ENCODE assay signal across 8 cellular contexts in the genomic region with DNA sequence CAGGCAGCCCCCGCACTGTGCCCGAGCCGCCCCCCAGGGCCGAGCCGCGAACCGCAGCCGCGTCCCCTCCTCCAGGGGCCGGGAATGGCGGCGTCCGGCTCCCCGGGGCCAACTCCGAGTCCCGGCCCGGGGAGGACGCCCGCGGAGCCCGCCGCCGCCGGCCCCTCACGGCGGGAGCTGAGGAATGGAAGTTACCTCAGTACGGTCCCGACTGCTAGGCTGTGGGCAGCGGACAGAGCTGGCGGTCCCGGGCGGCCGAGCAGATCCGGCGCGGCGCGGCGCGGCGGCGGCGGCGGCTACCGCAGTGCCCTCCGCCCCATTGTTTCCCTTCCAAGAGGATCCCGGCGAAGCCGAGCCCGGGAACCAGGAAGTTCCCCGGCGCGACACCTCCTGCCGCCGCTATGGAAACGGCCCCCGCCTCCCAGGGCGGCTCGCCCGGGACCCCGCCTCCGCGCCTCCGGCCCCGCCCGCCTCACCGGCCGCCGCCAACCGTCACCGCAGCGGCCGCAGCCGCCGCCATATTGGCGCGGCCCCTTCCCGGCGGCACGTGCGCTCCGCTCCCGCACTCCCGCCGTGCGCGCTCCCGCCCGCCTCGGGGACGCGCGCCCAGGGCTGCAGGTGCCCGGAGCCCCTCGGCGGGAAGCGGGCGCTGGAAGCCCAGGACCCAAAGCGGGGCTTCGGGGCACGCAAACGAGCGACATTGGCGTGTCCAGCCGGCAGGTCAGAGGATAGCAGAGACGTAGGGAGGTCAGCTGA. TPM values are rescaled to one million over a fixed set of nuclear protein-coding genes. Genes with fewer than 3 reads are reported as not detected.
A peak's percentile ranks its signal among the peaks of the same experiment; 100 is the strongest.
DNase-seq lines count a peak whose midpoint lies in the region; ATAC-seq and TF ChIP-seq lines count a peak whose summit lies in the region.

A gene (minus strand): TSS at position 403 of the 756 bp plus-strand sequence. CDS start 14,016 bp downstream, outside the sequence.

- DNase-seq in DMS79 treated with DMSO at 0.1 percent for 48 hours (lab: John Stamatoyannopoulos, UW): peak; percentile 25
- peak; percentile 81 for DNase-seq in KBM-7
- peak; percentile 78 for DNase-seq in SK-MEL-5 (ENCODE audit: low read depth, low spot score)
- peak; percentile 68 for DNase-seq in activated naive CD8-positive, alpha-beta T cell treated with anti-CD3 and anti-CD28 coated beads for 36 hours
- DNase-seq in glutamatergic neuron: peak; percentile 85
- DNase-seq in omental fat pad (ENCODE audit: low spot score): peak; percentile 45
- DNase-seq in thyroid gland: peak; percentile 90 to 92

- H3K9me3 Mint-ChIP-seq in activated naive CD8-positive, alpha-beta T cell treated with anti-CD3 and anti-CD28 coated beads for 36 hours: peaks cover 7% of the 10 kb centered on the region
- peaks cover 2% of the 10 kb centered on the region for H3K9me3 Mint-ChIP-seq in glutamatergic neuron (ENCODE audit: unreplicated experiment)

- peaks cover 1% of the 10 kb centered on the region for H3K36me3 Mint-ChIP-seq in activated naive CD8-positive, alpha-beta T cell treated with anti-CD3 and anti-CD28 coated beads for 36 hours
- no peaks in the 10 kb centered on the region for H3K36me3 Mint-ChIP-seq in glutamatergic neuron (ENCODE audit: unreplicated experiment)

- TF ChIP-seq POLR2A in thyroid gland (IDR thresholded peaks at IDR 0.05): peak in 1 of 2 donors; percentile 88

- ATAC-seq in GM21619 (IDR thresholded peaks at IDR 0.05; ENCODE audit: unreplicated experiment): peak; percentile 44
- peak; percentile 94 for ATAC-seq in omental fat pad (ENCODE audit: low FRiP score)

- in situ Hi-C loops in KBM-7 (cut with MboI; ENCODE audit: low pct_unique_long_range_greater_than_20kb, low sequenced_read_pairs): no loop called here
- in situ Hi-C loops in SK-MEL-5 (cut with HindIII; ENCODE audit: low pct_unique_long_range_greater_than_20kb, low sequenced_read_pairs): no loop called here

- H3K4me3 ChIP-seq in thyroid gland (replicated peaks in 1 of 3): peak within 1 kb of the TSS; percentile 68 to 96 (median 69)

- H3K4me1 ChIP-seq in thyroid gland: peaks cover 6 to 12% of the 10 kb centered on the region in 2 donors

- intact Hi-C loops in thyroid gland (cut with DNase I): no loop called here

- TF ChIP-seq CTCF in glutamatergic neuron (IDR thresholded peaks at IDR 0.05; ENCODE audit: partially characterized antibody, unreplicated experiment): no peak
- no peak for TF ChIP-seq CTCF in omental fat pad (IDR thresholded peaks at IDR 0.05)
- no peak for TF ChIP-seq CTCF in thyroid gland (IDR thresholded peaks at IDR 0.05)

- 0 to 1% methylated on average over 14 to 18 of the region's 106 CpGs for WGBS in thyroid gland, 2 donors

- no peaks in the 10 kb centered on the region for H3K36me3 ChIP-seq in thyroid gland

- H3K4me1 Mint-ChIP-seq in activated naive CD8-positive, alpha-beta T cell treated with anti-CD3 and anti-CD28 coated beads for 36 hours: peaks cover 55% of the 10 kb centered on the region
- H3K4me1 Mint-ChIP-seq in glutamatergic neuron (ENCODE audit: low read depth, unreplicated experiment): peaks cover 4% of the 10 kb centered on the region

- no peaks in the 10 kb centered on the region for H3K27me3 ChIP-seq in thyroid gland

- peak within 1 kb of the TSS; percentile 76 for H3K27ac Mint-ChIP-seq in activated naive CD8-positive, alpha-beta T cell treated with anti-CD3 and anti-CD28 coated beads for 36 hours
- peak within 1 kb of the TSS; percentile 48 for H3K27ac Mint-ChIP-seq in glutamatergic neuron (ENCODE audit: unreplicated experiment)

- no peaks in the 10 kb centered on the region for H3K9me3 ChIP-seq in thyroid gland

- peaks cover 3% of the 10 kb centered on the region for H3K27me3 Mint-ChIP-seq in activated naive CD8-positive, alpha-beta T cell treated with anti-CD3 and anti-CD28 coated beads for 36 hours
- H3K27me3 Mint-ChIP-seq in glutamatergic neuron (ENCODE audit: unreplicated experiment): no peaks in the 10 kb centered on the region

- peak within 1 kb of the TSS; percentile 84 for H3K4me3 Mint-ChIP-seq in activated naive CD8-positive, alpha-beta T cell treated with anti-CD3 and anti-CD28 coated beads for 36 hours
- peak within 1 kb of the TSS; percentile 84 for H3K4me3 Mint-ChIP-seq in glutamatergic neuron (ENCODE audit: unreplicated experiment)

- H3K27ac ChIP-seq in thyroid gland: peak within 1 kb of the TSS; percentile 76 to 90 (median 78)

RNA-seq across cellular contexts. Expression of the gene that starts here (rescaled TPM):
- total RNA-seq in SK-MEL-5 (2014; rRNA removed; shearing (Covaris generic)): 32.6 and 33.8 TPM in 2 replicates
- polyA plus RNA-seq in SK-MEL-5 (2015; cell fraction: cytosol; rRNA removed): 22.4 and 27.4 TPM in 2 replicates
- 25.3 and 29.6 TPM in 2 replicates for polyA plus RNA-seq in SK-MEL-5 (2015; cell fraction: nucleus; rRNA removed)
- total RNA-seq in activated naive CD8-positive, alpha-beta T cell treated with anti-CD3 and anti-CD28 coated beads for 36 hours: 1 to 10 TPM; 5.5 to 5.6 TPM
- total RNA-seq in glutamatergic neuron (ENCODE audit: unreplicated experiment) (13.3 TPM), omental fat pad (10 to 100 TPM; 13.9 to 17.1 (median 15.8) TPM), thyroid gland (10 to 100 TPM; 16.7 to 24.3 (median 17.8) TPM)

Comparison
In these comparisons a context has a peak if more than half of its experiments do, and no peak if none do; other contexts are left out.
1. Peak in every context shown above with its lines: DNase-seq, ATAC-seq, H3K4me3 ChIP-seq and H3K27ac ChIP-seq.
2. DNase-seq: peak in every context shown above with its lines; median percentile 91 in thyroid gland; 85 in glutamatergic neuron; 81 in KBM-7; 78 in SK-MEL-5; 68 in activated naive CD8-positive, alpha-beta T cell treated with anti-CD3 and anti-CD28 coated beads for 36 hours; 45 in omental fat pad; 25 in DMS79 treated with DMSO at 0.1 percent for 48 hours.